ENCODE assay signal across 1 cellular context in the genomic region with DNA sequence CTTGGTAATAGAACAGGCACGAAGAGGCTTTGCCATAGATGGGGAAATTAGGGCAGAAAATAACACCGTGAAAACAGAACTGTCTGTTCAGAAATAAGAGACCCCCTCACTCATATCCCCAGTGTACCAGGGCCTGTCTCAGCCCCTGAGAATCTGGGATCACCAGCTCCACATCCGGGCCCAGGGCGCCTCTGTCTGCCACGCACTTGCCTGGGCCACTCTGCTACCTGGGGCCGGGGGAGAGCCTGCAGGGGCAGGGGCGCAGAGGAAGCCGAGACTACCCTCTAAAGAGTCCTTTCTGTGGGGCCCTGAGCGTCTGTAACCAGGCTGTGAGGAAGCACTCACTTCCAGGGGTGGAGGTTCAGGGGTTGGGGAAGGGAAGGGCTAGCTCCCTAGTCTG.
TF ChIP-seq lines count a peak whose summit lies in the region.

No MANE protein-coding gene starts in this region.

TF ChIP-seq in neural cell, 6 proteins besides CTCF, POLR2A, EP300 and RAD21 (continued from another document):
- TF ChIP-seq, protein P1, sequence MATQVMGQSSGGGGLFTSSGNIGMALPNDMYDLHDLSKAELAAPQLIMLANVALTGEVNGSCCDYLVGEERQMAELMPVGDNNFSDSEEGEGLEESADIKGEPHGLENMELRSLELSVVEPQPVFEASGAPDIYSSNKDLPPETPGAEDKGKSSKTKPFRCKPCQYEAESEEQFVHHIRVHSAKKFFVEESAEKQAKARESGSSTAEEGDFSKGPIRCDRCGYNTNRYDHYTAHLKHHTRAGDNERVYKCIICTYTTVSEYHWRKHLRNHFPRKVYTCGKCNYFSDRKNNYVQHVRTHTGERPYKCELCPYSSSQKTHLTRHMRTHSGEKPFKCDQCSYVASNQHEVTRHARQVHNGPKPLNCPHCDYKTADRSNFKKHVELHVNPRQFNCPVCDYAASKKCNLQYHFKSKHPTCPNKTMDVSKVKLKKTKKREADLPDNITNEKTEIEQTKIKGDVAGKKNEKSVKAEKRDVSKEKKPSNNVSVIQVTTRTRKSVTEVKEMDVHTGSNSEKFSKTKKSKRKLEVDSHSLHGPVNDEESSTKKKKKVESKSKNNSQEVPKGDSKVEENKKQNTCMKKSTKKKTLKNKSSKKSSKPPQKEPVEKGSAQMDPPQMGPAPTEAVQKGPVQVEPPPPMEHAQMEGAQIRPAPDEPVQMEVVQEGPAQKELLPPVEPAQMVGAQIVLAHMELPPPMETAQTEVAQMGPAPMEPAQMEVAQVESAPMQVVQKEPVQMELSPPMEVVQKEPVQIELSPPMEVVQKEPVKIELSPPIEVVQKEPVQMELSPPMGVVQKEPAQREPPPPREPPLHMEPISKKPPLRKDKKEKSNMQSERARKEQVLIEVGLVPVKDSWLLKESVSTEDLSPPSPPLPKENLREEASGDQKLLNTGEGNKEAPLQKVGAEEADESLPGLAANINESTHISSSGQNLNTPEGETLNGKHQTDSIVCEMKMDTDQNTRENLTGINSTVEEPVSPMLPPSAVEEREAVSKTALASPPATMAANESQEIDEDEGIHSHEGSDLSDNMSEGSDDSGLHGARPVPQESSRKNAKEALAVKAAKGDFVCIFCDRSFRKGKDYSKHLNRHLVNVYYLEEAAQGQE (IDR thresholded peaks at IDR 0.05; ENCODE audit: borderline replicate concordance) = no peak
